Comparison of ENCODE assay signal across 1 cellular context in the genomic region with DNA sequence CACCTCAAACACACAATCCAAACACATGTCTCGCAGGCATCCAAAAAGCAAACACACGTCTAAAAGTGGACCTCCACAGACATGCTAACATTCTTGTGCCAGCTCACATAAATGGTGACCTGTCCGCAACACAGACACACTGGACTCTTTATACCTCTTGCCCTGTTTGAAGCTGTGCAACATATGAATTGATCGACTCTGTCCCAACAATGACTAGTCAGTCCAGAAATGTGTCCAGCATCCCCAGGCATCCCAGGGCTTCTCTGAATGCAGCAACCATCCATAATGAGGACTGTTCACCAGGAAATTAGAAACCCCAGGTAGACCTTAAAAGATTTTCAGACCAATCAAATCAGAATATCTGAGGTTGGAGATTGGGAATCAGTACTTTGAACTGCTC.
TF ChIP-seq lines count a peak whose summit lies in the region.

No MANE protein-coding gene starts in this region.

TF ChIP-seq in IMR-90, 13 proteins besides CTCF, POLR2A, EP300 and RAD21 (continued from another document):
- TF ChIP-seq SMC3 (IDR thresholded peaks at IDR 0.05; ENCODE audit: low read depth, low read length) = no peak
